In the genomic region with DNA sequence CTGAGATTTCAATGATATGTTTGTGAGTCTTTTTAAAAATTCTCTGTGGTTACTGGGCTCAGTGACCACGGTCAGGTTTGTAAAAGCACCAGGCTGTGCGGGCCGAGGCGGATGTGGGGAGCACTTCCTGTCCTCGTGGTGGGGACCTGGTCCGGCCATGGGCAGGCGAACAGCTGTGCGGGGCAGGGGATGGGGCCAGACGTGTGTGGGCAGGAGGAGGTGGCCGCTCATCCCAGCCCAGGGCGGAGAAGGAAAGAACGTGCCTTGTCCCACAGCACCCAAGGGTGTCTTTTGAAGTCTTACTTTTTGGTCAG, we compare ENCODE assay signal across 12 cellular contexts. TPM values are rescaled to one million over a fixed set of nuclear protein-coding genes. Genes with fewer than 3 reads are reported as not detected.
DNase-seq lines count a peak whose midpoint lies in the region; ATAC-seq and TF ChIP-seq lines count a peak whose summit lies in the region.
"Had no signal": no experiment of that assay in that cellular context is flagged by ENCODE, and none has a peak within 500 bp of the region (broad histone marks: within the 10 kb centered on the region; RNA-seq: fewer than 3 reads in every experiment).

No MANE protein-coding gene starts in this region.

- H3K9me3 ChIP-seq in BLaER1 treated with 17β-estradiol and CSF1 and Interleukin-3, amounts not matched to agents 10 nM and 100 nM (replicated peaks in 1 of 11) = no peaks in the 10 kb centered on the region
- H3K9me3 ChIP-seq: MG63 had no signal

- H3K27ac ChIP-seq in BLaER1 treated with 17β-estradiol and CSF1 and Interleukin-3, amounts not matched to agents 10 nM and 100 nM = peak overlapping the region in 10 of 11 experiments; percentile 56 to 81 (median 71); a peak in 20 of 22 replicates

- peaks cover under 1 to 9% (median 2%) of the 10 kb centered on the region in 11 experiments; a peak in 17 of 22 replicates for H3K27me3 ChIP-seq in BLaER1 treated with 17β-estradiol and CSF1 and Interleukin-3, amounts not matched to agents 10 nM and 100 nM
- H3K27me3 ChIP-seq: MG63 had no signal

- peak overlapping the region; percentile 33 to 75 (median 54); a peak in 17 of 22 replicates for H3K9ac ChIP-seq in BLaER1 treated with 17β-estradiol and CSF1 and Interleukin-3, amounts not matched to agents 10 nM and 100 nM

- TF ChIP-seq POLR2A in erythroblast (IDR thresholded peaks at IDR 0.05; ENCODE audit: low read length) = no peak

- H3K4me2 ChIP-seq in BLaER1 treated with 17β-estradiol and CSF1 and Interleukin-3, amounts not matched to agents 10 nM and 100 nM = peak overlapping the region; percentile 77 to 91 (median 84)

- DNase-seq in erythroblast (lab: John Stamatoyannopoulos, UW) (no peak), mucosa of gallbladder (ENCODE audit: low spot score) (no peak), islet precursor cell (no peak), kidney glomerular epithelial cell (lab: John Stamatoyannopoulos, UW) (no peak)
- DNase-seq: cerebellar nuclear complex, GOT3, MG63, NCI-H226 had no signal

- H3K4me3 ChIP-seq in BLaER1 treated with 17β-estradiol and CSF1 and Interleukin-3, amounts not matched to agents 10 nM and 100 nM = peak overlapping the region in 4 of 10 experiments; percentile 3 to 38 (median 22); a peak in 6 of 20 replicates
- H3K4me3 ChIP-seq: MG63 had no signal

- ATAC-seq in GM19438 (IDR thresholded peaks at IDR 0.05; ENCODE audit: low read depth, unreplicated experiment) (peak; percentile 58), HG03439 (IDR thresholded peaks at IDR 0.05; ENCODE audit: unreplicated experiment) (peak; percentile 53), esophagus mucosa (peak; percentile 4)

- no peaks in the 10 kb centered on the region for H4K20me1 ChIP-seq in BLaER1 treated with 17β-estradiol and CSF1 and Interleukin-3, amounts not matched to agents 10 nM and 100 nM

- no peaks in the 10 kb centered on the region for H3K36me3 ChIP-seq in BLaER1 treated with 17β-estradiol and CSF1 and Interleukin-3, amounts not matched to agents 10 nM and 100 nM
- H3K36me3 ChIP-seq: MG63 had no signal

- peaks cover 36 to 51% (median 44%) of the 10 kb centered on the region in 10 experiments for H3K4me1 ChIP-seq in BLaER1 treated with 17β-estradiol and CSF1 and Interleukin-3, amounts not matched to agents 10 nM and 100 nM

RNA-seq across cellular contexts. Expression of a gene that starts 5.2 kb away (rescaled TPM):
- total RNA-seq in esophagus mucosa (0.20 TPM), mucosa of gallbladder (0.95 TPM)

RNA-seq across cellular contexts. Expression of a gene that starts 12.3 kb away (rescaled TPM):
- total RNA-seq in esophagus mucosa = 0.60 TPM
- 1.8 TPM for total RNA-seq in mucosa of gallbladder

RNA-seq across cellular contexts. Expression of a gene that starts 37.7 kb away (rescaled TPM):
- total RNA-seq in esophagus mucosa (43.8 TPM), mucosa of gallbladder (39.3 TPM)

Comparison
In these comparisons a context has a peak if more than half of its experiments do, and no peak if none do; other contexts are left out.
1. ATAC-seq: peak in every context shown above with its lines; median percentile 58 in GM19438; 53 in HG03439; 4 in esophagus mucosa.